ENCODE assay signal across 9 cellular contexts in the genomic region with DNA sequence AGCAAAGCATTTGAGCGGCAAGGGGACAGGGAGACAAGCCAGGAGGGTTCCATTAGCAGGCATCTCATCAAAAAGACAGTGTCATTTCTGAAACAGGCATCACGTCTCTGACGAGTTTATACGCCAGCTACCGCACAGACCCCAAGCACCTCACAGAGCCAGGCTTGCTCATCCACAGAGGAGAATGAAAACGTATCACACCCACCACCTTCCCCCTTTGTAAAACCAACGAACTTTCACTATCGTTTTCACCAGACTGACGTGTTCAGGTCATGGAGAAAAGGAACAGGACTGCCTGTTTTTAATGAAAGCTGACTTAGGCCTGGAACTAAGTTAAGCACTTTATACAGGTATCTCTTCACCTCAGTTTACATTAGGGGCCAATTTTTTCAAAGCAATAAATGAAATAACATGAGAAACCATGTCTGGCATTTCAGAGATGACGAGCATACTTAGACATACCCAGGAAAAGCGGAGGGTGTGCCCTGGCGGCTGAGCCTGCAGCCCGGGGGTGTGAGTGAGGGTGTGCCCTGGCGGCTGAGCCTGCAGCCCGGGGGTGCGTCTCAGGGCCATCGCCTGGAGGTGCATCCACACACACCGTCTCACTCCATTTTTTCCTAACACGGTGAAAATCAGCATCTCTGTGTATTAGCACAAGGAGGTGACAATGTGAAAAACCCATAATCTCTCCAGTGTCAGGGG. TPM values are rescaled to one million over a fixed set of nuclear protein-coding genes. Genes with fewer than 3 reads are reported as not detected.
A peak's percentile ranks its signal among the peaks of the same experiment; 100 is the strongest.
DNase-seq lines count a peak whose midpoint lies in the region; ATAC-seq lines count a peak whose summit lies in the region.
"Had no signal": no experiment of that assay in that cellular context is flagged by ENCODE, and none has a peak within 500 bp of the region (broad histone marks: within the 10 kb centered on the region; RNA-seq: fewer than 3 reads in every experiment).

No MANE protein-coding gene starts in this region.

- H2AFZ ChIP-seq in Karpas-422 (ENCODE audit: low read length), result no peak overlapping the region
- H2AFZ ChIP-seq: neural progenitor cell had no signal

- peak; percentile 78 for DNase-seq in activated effector memory CD4-positive, alpha-beta T cell treated with anti-CD3 and anti-CD28 coated beads, Interleukin-2, amount 50 U/mL, for 16 hours
- peak in 2 of 3 experiments; percentile 34 to 42 for DNase-seq in stimulated activated CD4-positive, alpha-beta T cell treated with anti-CD3 and anti-CD28 coated beads, TNF-alpha, amount 100 ng/mL, for 24 hours (ENCODE audit: low read depth in 3 of 3)
- DNase-seq in NCI-H748 treated with DMSO at 0.1 percent for 48 hours (lab: John Stamatoyannopoulos, UW), result no peak
- DNase-seq in DMS153 (lab: John Stamatoyannopoulos, UW), result no peak
- no peak for DNase-seq in amniotic stem cell (lab: John Stamatoyannopoulos, UW)
- DNase-seq in Karpas-422, result no peak

- no peak overlapping the region for H3K9ac ChIP-seq in Karpas-422 (ENCODE audit: low read length)
- H3K9ac ChIP-seq: neural progenitor cell had no signal

- H3K4me2 ChIP-seq in Karpas-422 (ENCODE audit: low read depth, low read length, poor library complexity, severe bottlenecking), result no peak overlapping the region
- H3K4me2 ChIP-seq: neural progenitor cell had no signal

- peaks cover 13% of the 10 kb centered on the region; the same call in 1 of the 2 replicates for H3K36me3 ChIP-seq in Karpas-422 (ENCODE audit: insufficient read depth, low read length)

- ATAC-seq in GM19351 (IDR thresholded peaks at IDR 0.05; ENCODE audit: unreplicated experiment), result peak; percentile 95
- ATAC-seq in HG03439 (IDR thresholded peaks at IDR 0.05; ENCODE audit: unreplicated experiment), result peak; percentile 59

- no peak overlapping the region for H3K27ac ChIP-seq in Karpas-422 (ENCODE audit: low read length)
- H3K27ac ChIP-seq: neural progenitor cell had no signal

- H3K79me2 ChIP-seq in Karpas-422 (ENCODE audit: low read length), result no peaks in the 10 kb centered on the region

- H3K9me3 ChIP-seq in Karpas-422 (ENCODE audit: low read length), result no peaks in the 10 kb centered on the region

- H3K27me3 ChIP-seq in Karpas-422 (ENCODE audit: low read length), result no peaks in the 10 kb centered on the region
- H3K27me3 ChIP-seq: neural progenitor cell had no signal

- no peaks in the 10 kb centered on the region for H3K4me1 ChIP-seq in Karpas-422 (ENCODE audit: low read length)
- H3K4me1 ChIP-seq: neural progenitor cell had no signal

- no peaks in the 10 kb centered on the region for H4K20me1 ChIP-seq in Karpas-422 (ENCODE audit: insufficient read depth, low read depth, low read length)

- H3K4me3 ChIP-seq in Karpas-422 (ENCODE audit: low read length), result no peak overlapping the region
- H3K4me3 ChIP-seq: neural progenitor cell had no signal

- H3K9me2 ChIP-seq in Karpas-422 (replicated peaks; ENCODE audit: insufficient read depth, low read length), result no peaks in the 10 kb centered on the region

RNA-seq across cellular contexts. Expression of gene STX2, which starts 41.9 kb away (rescaled TPM):
- 19.2 and 19.3 TPM in 2 replicates for total RNA-seq in Karpas-422 (2014; rRNA removed; shearing (Covaris generic); ENCODE audit: low replicate concordance)

Comparison
In these comparisons a context has a peak if more than half of its experiments do, and no peak if none do; other contexts are left out.
1. DNase-seq: peak in activated effector memory CD4-positive, alpha-beta T cell treated with anti-CD3 and anti-CD28 coated beads, Interleukin-2, amount 50 U/mL, for 16 hours (single experiment) and stimulated activated CD4-positive, alpha-beta T cell treated with anti-CD3 and anti-CD28 coated beads, TNF-alpha, amount 100 ng/mL, for 24 hours (2 of 3); none in NCI-H748 treated with DMSO at 0.1 percent for 48 hours (single experiment), DMS153 (single experiment), amniotic stem cell (single experiment) and Karpas-422 (single experiment).